Comparison of ENCODE assay signal across 16 cellular contexts in the genomic region with DNA sequence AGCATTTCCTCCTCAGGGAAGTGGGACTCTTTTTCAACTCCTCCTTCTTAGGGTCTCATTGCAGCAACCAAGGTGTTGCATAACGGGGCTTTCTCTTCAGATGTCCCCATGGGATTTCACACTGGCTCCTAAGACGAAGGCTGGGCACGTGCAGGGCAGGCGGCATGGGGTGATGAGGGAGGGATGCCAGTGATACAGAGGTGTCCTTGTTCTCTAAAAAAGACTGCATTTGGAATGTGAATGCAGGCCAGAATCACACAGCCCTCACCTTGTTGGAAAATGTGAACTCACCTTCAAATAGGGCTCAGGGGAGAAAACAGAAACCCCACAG.
DNase-seq lines count a peak whose midpoint lies in the region; ATAC-seq and TF ChIP-seq lines count a peak whose summit lies in the region.
"Had no signal": no experiment of that assay in that cellular context is flagged by ENCODE, and none has a peak within 500 bp of the region (broad histone marks: within the 10 kb centered on the region; RNA-seq: fewer than 3 reads in every experiment).

No MANE protein-coding gene starts in this region.

- H3K4me1 ChIP-seq in parathyroid adenoma (peaks cover 21% of the 10 kb centered on the region), trophoblast cell (ENCODE audit: control insufficient read depth in 1 of 2, insufficient read depth in 2 of 2, low read length in 2 of 2) (no peaks in the 10 kb centered on the region)

- H3K79me2 ChIP-seq in parathyroid adenoma = no peaks in the 10 kb centered on the region
- H3K79me2 ChIP-seq in trophoblast cell (ENCODE audit: control insufficient read depth, insufficient read depth, low read length, poor library complexity) = no peaks in the 10 kb centered on the region

- no peaks in the 10 kb centered on the region for H3K9me3 Mint-ChIP-seq in T-helper 1 cell treated with Interleukin-12 subunit alpha and Interleukin-12 subunit beta and Interleukin-4 antibody, amounts not matched to agents 30 μg/mL and 1 μg/mL, for 36 hours
- peaks cover 2 to 6% of the 10 kb centered on the region in 2 donors for H3K9me3 Mint-ChIP-seq in effector memory CD8-positive, alpha-beta T cell
- H3K9me3 Mint-ChIP-seq: activated T-cell treated with anti-CD3 and anti-CD28 coated beads, Interleukin-2, amount 50 U/mL, for 4 hours; nephron progenitor cell had no signal

- in situ Hi-C loops in SK-MEL-5 (cut with HindIII; ENCODE audit: low pct_unique_long_range_greater_than_20kb, low sequenced_read_pairs) = no loop called here

- H3K9me3 ChIP-seq in parathyroid adenoma (ENCODE audit: control insufficient read depth, low read length) (no peaks in the 10 kb centered on the region), trophoblast cell (ENCODE audit: insufficient read depth, low read depth, low read length) (no peaks in the 10 kb centered on the region)

- H3K23ac ChIP-seq in trophoblast cell (ENCODE audit: low read length) = no peak overlapping the region

- H3K36me3 Mint-ChIP-seq in T-helper 1 cell treated with Interleukin-12 subunit alpha and Interleukin-12 subunit beta and Interleukin-4 antibody, amounts not matched to agents 30 μg/mL and 1 μg/mL, for 36 hours (ENCODE audit: low read depth) = peaks cover 36% of the 10 kb centered on the region
- peaks cover 23% of the 10 kb centered on the region for H3K36me3 Mint-ChIP-seq in effector memory CD8-positive, alpha-beta T cell (ENCODE audit: insufficient read depth)

- H3K4ac ChIP-seq in trophoblast cell (ENCODE audit: low read depth, low read length) = no peak overlapping the region

- no peak overlapping the region for H3K4me3 Mint-ChIP-seq in T-helper 1 cell treated with Interleukin-12 subunit alpha and Interleukin-12 subunit beta and Interleukin-4 antibody, amounts not matched to agents 30 μg/mL and 1 μg/mL, for 36 hours
- peak overlapping the region; percentile 64 to 76 for H3K4me3 Mint-ChIP-seq in effector memory CD8-positive, alpha-beta T cell
- H3K4me3 Mint-ChIP-seq: nephron progenitor cell had no signal

- DNase-seq in T-helper 1 cell (no peak), SK-MEL-5 (ENCODE audit: low read depth, low spot score) (peak; percentile 94), NCI-H748 (lab: John Stamatoyannopoulos, UW; ENCODE audit: unreplicated experiment) (no peak), posterior vena cava (ENCODE audit: low spot score) (no peak), trophoblast cell (no peak)
- no peak for DNase-seq in effector memory CD8-positive, alpha-beta T cell
- DNase-seq: activated T-cell treated with anti-CD3 and anti-CD28 coated beads, Interleukin-2, amount 50 U/mL, for 4 hours; DMS153; head of caudate nucleus; NCI-H1436 treated with DMSO at 0.1 percent for 48 hours; NCI-H69; nephron progenitor cell; RPMI8226 had no signal

- no peak for TF ChIP-seq CTCF in parathyroid adenoma (IDR thresholded peaks at IDR 0.05)

- H2BK5ac ChIP-seq in trophoblast cell (ENCODE audit: low read depth, low read length, poor library complexity) = no peak overlapping the region

- H3K79me1 ChIP-seq in trophoblast cell (ENCODE audit: low read length) = no peaks in the 10 kb centered on the region

- H3K9ac ChIP-seq in parathyroid adenoma (no peak overlapping the region), trophoblast cell (ENCODE audit: low read length) (no peak overlapping the region)

- H2BK120ac ChIP-seq in trophoblast cell (ENCODE audit: insufficient read depth, low read length, poor library complexity) = no peak overlapping the region

- H3K14ac ChIP-seq in trophoblast cell (ENCODE audit: low read length) = no peak overlapping the region

- H3K27me3 Mint-ChIP-seq in T-helper 1 cell treated with Interleukin-12 subunit alpha and Interleukin-12 subunit beta and Interleukin-4 antibody, amounts not matched to agents 30 μg/mL and 1 μg/mL, for 36 hours (ENCODE audit: low read depth) = no peaks in the 10 kb centered on the region
- H3K27me3 Mint-ChIP-seq in effector memory CD8-positive, alpha-beta T cell = no peaks in the 10 kb centered on the region

- no peak overlapping the region for H4K12ac ChIP-seq in trophoblast cell (ENCODE audit: low read depth, low read length)

- H2AFZ ChIP-seq in parathyroid adenoma (peak overlapping the region; percentile 1), trophoblast cell (ENCODE audit: insufficient read depth, low read length, poor library complexity) (no peak overlapping the region)

- H3K27ac ChIP-seq in parathyroid adenoma = no peak overlapping the region
- no peak overlapping the region for H3K27ac ChIP-seq in trophoblast cell (ENCODE audit: low read depth, low read length)

- H3K4me2 ChIP-seq in parathyroid adenoma (ENCODE audit: low read length) = no peak overlapping the region
- H3K4me2 ChIP-seq in trophoblast cell (ENCODE audit: low read length) = no peak overlapping the region

- peaks cover 85% of the 10 kb centered on the region for H3K4me1 Mint-ChIP-seq in T-helper 1 cell treated with Interleukin-12 subunit alpha and Interleukin-12 subunit beta and Interleukin-4 antibody, amounts not matched to agents 30 μg/mL and 1 μg/mL, for 36 hours (ENCODE audit: low read depth)
- H3K4me1 Mint-ChIP-seq in effector memory CD8-positive, alpha-beta T cell (ENCODE audit: low read depth in 2 of 2) = peaks cover 75 to 91% of the 10 kb centered on the region in 2 donors

- H3K18ac ChIP-seq in trophoblast cell (ENCODE audit: low read length) = no peak overlapping the region

- WGBS in trophoblast cell (ENCODE audit: extremely low coverage, insufficient coverage, insufficient read length) = no CpG with 5 or more reads among the region's 4 CpGs

- no peak overlapping the region for H4K91ac ChIP-seq in trophoblast cell (ENCODE audit: low read depth, low read length)

- H3K27me3 ChIP-seq in parathyroid adenoma (ENCODE audit: control insufficient read depth, insufficient read depth, low read length) = no peaks in the 10 kb centered on the region
- H3K27me3 ChIP-seq in trophoblast cell (ENCODE audit: insufficient read depth, low read length) = no peaks in the 10 kb centered on the region

- H3K36me3 ChIP-seq in parathyroid adenoma (ENCODE audit: control insufficient read depth, insufficient read depth, low read length) = no peaks in the 10 kb centered on the region
- H3K36me3 ChIP-seq in trophoblast cell (ENCODE audit: control insufficient read depth in 1 of 2, insufficient read depth in 2 of 2, low read length in 2 of 2) = peaks cover 0 to 2% of the 10 kb centered on the region in 2 experiments

- H4K8ac ChIP-seq in trophoblast cell (ENCODE audit: low read depth, low read length) = no peak overlapping the region

- intact Hi-C loops in posterior vena cava (cut with DNase I) = no loop called here

- H3K27ac Mint-ChIP-seq in T-helper 1 cell treated with Interleukin-12 subunit alpha and Interleukin-12 subunit beta and Interleukin-4 antibody, amounts not matched to agents 30 μg/mL and 1 μg/mL, for 36 hours = peak overlapping the region; percentile 64
- H3K27ac Mint-ChIP-seq in effector memory CD8-positive, alpha-beta T cell = peak overlapping the region; percentile 97 to 99
- H3K27ac Mint-ChIP-seq: nephron progenitor cell had no signal

- H3K4me3 ChIP-seq in parathyroid adenoma (ENCODE audit: low read depth, low read length) = no peak overlapping the region
- H3K4me3 ChIP-seq in trophoblast cell (ENCODE audit: low read depth, low read length) = no peak overlapping the region

- H2BK12ac ChIP-seq in trophoblast cell (ENCODE audit: low read length) = no peak overlapping the region

- H2AK5ac ChIP-seq in trophoblast cell (ENCODE audit: low read length) = no peak overlapping the region

- ATAC-seq in effector memory CD8-positive, alpha-beta T cell (replicated peaks) = no peak
- ATAC-seq: activated T-cell treated with anti-CD3 and anti-CD28 coated beads, Interleukin-2, amount 50 U/mL, for 4 hours; left colon had no signal
